In genomic region chr3:138801792-138802191, GRCh38 we compare ENCODE assay signal across 18 cellular contexts. TPM values are rescaled to one million over a fixed set of nuclear protein-coding genes. Genes with fewer than 3 reads are reported as not detected.
DNase-seq lines count a peak whose midpoint lies in the region; ATAC-seq, FAIRE-seq and TF ChIP-seq lines count a peak whose summit lies in the region.
"Had no signal": no experiment of that assay in that cellular context is flagged by ENCODE, and none has a peak within 500 bp of the region (broad histone marks: within the 10 kb centered on the region; RNA-seq: fewer than 3 reads in every experiment).

No MANE protein-coding gene starts in this region.

- POLR2A ChIA-PET in K562 (lab: Yijun Ruan, JAX) = interaction anchor here (0.6 kb wide), 1 partner anchor 21 kb away, joined by 3 read pairs; no protein-coding TSS in a partner anchor

- H3K4me2 ChIP-seq in K562 (ENCODE audit: insufficient read depth, low read length) = no peak overlapping the region

- H3K9me1 ChIP-seq in K562 (ENCODE audit: control insufficient read depth, insufficient read depth, low read length) = peaks cover 4% of the 10 kb centered on the region

- ATAC-seq in right cardiac atrium (no peak), Right ventricle myocardium inferior (no peak), T-helper 17 cell (no peak), K562 (no peak), gastrocnemius medialis (no peak)
- ATAC-seq: CD8-positive, alpha-beta T cell had no signal

- H3K36me3 Mint-ChIP-seq in T-helper 17 cell (ENCODE audit: low read depth) = no peaks in the 10 kb centered on the region

- TF ChIP-seq EP300 in K562 (IDR thresholded peaks at IDR 0.05; ENCODE audit: low read length) = no peak

- peak overlapping the region; percentile 54 for H3K27ac Mint-ChIP-seq in T-helper 17 cell
- H3K27ac Mint-ChIP-seq: CD8-positive, alpha-beta T cell; HFFc6 had no signal

- CTCF ChIA-PET in K562 (lab: Yijun Ruan, JAX; ENCODE audit: low intra/inter-chr PET ratio) = no interaction called here

- no peak overlapping the region for H3K9ac ChIP-seq in K562 (ENCODE audit: insufficient read depth in 1 of 2, low read depth in 2 of 2, low read length in 2 of 2)

- DNase-seq in right cardiac atrium (no peak), Right ventricle myocardium inferior (ENCODE audit: missing footprints) (no peak), T-helper 17 cell (no peak), K562 (ENCODE audit: extremely low read depth in 1 of 4, low spot score in 3 of 4) (no peak), gastrocnemius medialis (no peak), SKM-1 treated with dmso at 0.1 percent for 144 hours (lab: John Stamatoyannopoulos, UW; ENCODE audit: unreplicated experiment) (no peak)
- DNase-seq in effector CD8-positive, alpha-beta T cell (lab: John Stamatoyannopoulos, UW) = no peak
- DNase-seq: C1 segment of cervical spinal cord; Caco-2; CD8-positive, alpha-beta T cell; DMS153; DND-41; GOT3; HFFc6 had no signal

- FAIRE-seq in K562 (lab: Jason Lieb, UNC) = no peak
- FAIRE-seq: G401.6, GM12892, H54 had no signal

- TF ChIP-seq RAD21 in K562 (CRISPR knock-in tag; conservative IDR thresholded peaks at IDR 0.05 in 1 of 2, IDR thresholded peaks at IDR 0.05 in 1 of 2) = no peak

- H3K36me3 ChIP-seq in K562 (ENCODE audit: control insufficient read depth, insufficient read depth, low read length) (peaks cover 25% of the 10 kb centered on the region), gastrocnemius medialis (no peaks in the 10 kb centered on the region)
- H3K36me3 ChIP-seq: HAP-1 had no signal

- intact Hi-C loops in right cardiac atrium (cut with DNase I) = no loop called here
- intact Hi-C loops in Right ventricle myocardium inferior (cut with DNase I) = no loop called here
- intact Hi-C loops in K562 (cut with micrococcal nuclease) = no loop called here
- intact Hi-C loops in gastrocnemius medialis (cut with DNase I; ENCODE audit: low total_unique reads) = no loop called here

- H3K27me3 Mint-ChIP-seq in T-helper 17 cell = no peaks in the 10 kb centered on the region

- H4K20me1 ChIP-seq in K562 (replicated peaks; ENCODE audit: control insufficient read depth, insufficient read depth, low read length) = peaks cover 21% of the 10 kb centered on the region; the same call in 1 of the 2 replicates

- H3K4me1 ChIP-seq in right cardiac atrium (ENCODE audit: control insufficient read depth, insufficient read depth, low read length) (peaks cover 2% of the 10 kb centered on the region), K562 (replicated peaks in 1 of 2; ENCODE audit: control insufficient read depth in 2 of 2, insufficient read depth in 2 of 2, low read length in 2 of 2) (peaks cover 0 to 5% of the 10 kb centered on the region in 2 experiments; a peak in 2 of 5 replicates), gastrocnemius medialis (peaks cover 46% of the 10 kb centered on the region in 2 donors)
- H3K4me1 ChIP-seq: Caco-2 had no signal

- 96% methylated on average over 3 of the region's 3 CpGs for WGBS in right cardiac atrium
- 67% methylated on average over 2 of the region's 3 CpGs for WGBS in K562 (ENCODE audit: insufficient coverage, low coverage, missing lambda C conversion rate)

- no peaks in the 10 kb centered on the region for H3K9me3 ChIP-seq in right cardiac atrium (ENCODE audit: control insufficient read depth, low read length)
- H3K9me3 ChIP-seq in T-helper 17 cell (ENCODE audit: control insufficient read depth, low read length, poor library complexity, severe bottlenecking) = no peaks in the 10 kb centered on the region
- no peaks in the 10 kb centered on the region for H3K9me3 ChIP-seq in K562 (replicated peaks; ENCODE audit: control insufficient read depth, insufficient read depth, low read depth, low read length)
- H3K9me3 ChIP-seq in gastrocnemius medialis = no peaks in the 10 kb centered on the region
- H3K9me3 ChIP-seq: Caco-2, HAP-1 had no signal

- peak overlapping the region; percentile 19 for H3K27ac ChIP-seq in right cardiac atrium (ENCODE audit: low read length)
- H3K27ac ChIP-seq in K562 (ENCODE audit: extremely low read depth, low read depth, low read length) = no peak overlapping the region
- H3K27ac ChIP-seq in gastrocnemius medialis = peak overlapping the region; percentile 73 to 85 (median 78)

- BruUV-seq in K562 (replicated peaks; lab: Mats Ljungman, UMichigan) = no TSS peak

- TF ChIP-seq POLR2A in K562 (conservative IDR thresholded peaks at IDR 0.05) (no peak), gastrocnemius medialis (IDR thresholded peaks at IDR 0.05) (no peak)

- no peak overlapping the region for H2AFZ ChIP-seq in K562 (ENCODE audit: low read depth, low read length)

- in situ Hi-C loops in K562 (cut with MboI) (no loop called here), gastrocnemius medialis (cut with MboI; ENCODE audit: low sequenced_read_pairs in 4 of 4) (no loop called here)

- H3K79me2 ChIP-seq in K562 (ENCODE audit: control insufficient read depth, insufficient read depth, low read length) = peaks cover 99% of the 10 kb centered on the region

- H3K4me3 ChIP-seq in right cardiac atrium (ENCODE audit: low read length) (no peak overlapping the region), K562 (no peak overlapping the region), gastrocnemius medialis (no peak overlapping the region)
- H3K4me3 ChIP-seq: HAP-1 had no signal

- peaks cover 30% of the 10 kb centered on the region for H3K4me1 Mint-ChIP-seq in T-helper 17 cell

- H3K27me3 ChIP-seq in right cardiac atrium (ENCODE audit: control insufficient read depth, insufficient read depth) (no peaks in the 10 kb centered on the region), K562 (ENCODE audit: control insufficient read depth in 2 of 2, insufficient read depth in 2 of 2, low read length in 2 of 2) (no peaks in the 10 kb centered on the region), gastrocnemius medialis (no peaks in the 10 kb centered on the region)

- TF ChIP-seq CTCF in K562 (IDR thresholded peaks at IDR 0.05 in 2 of 3, conservative IDR thresholded peaks at IDR 0.05 in 1 of 3; ENCODE audit: insufficient read depth in 2 of 3, low read depth in 1 of 3, low read length in 3 of 3) (no peak), gastrocnemius medialis (IDR thresholded peaks at IDR 0.05 in 4 of 5, conservative IDR thresholded peaks at IDR 0.05 in 1 of 5) (no peak)

- peak overlapping the region; percentile 7 for H3K4me3 Mint-ChIP-seq in T-helper 17 cell
- H3K4me3 Mint-ChIP-seq: CD8-positive, alpha-beta T cell; HFFc6 had no signal

TF ChIP-seq in K562, 482 proteins besides CTCF, POLR2A, EP300 and RAD21:
- TF ChIP-seq ZNF121 (CRISPR knock-in tag; conservative IDR thresholded peaks at IDR 0.05) (peak; percentile 41; the same call in 1 of the 2 replicates), TCF15 (CRISPR knock-in tag; IDR thresholded peaks at IDR 0.05) (no peak)

RNA-seq across cellular contexts. Expression of gene PIK3CB, which starts 32.9 kb away (rescaled TPM):
- 10 to 100 TPM; 31.4 to 33.2 (median 32.5) TPM for total RNA-seq in right cardiac atrium
- polyA plus RNA-seq in right cardiac atrium = 12.6 TPM
- 30.9 TPM for total RNA-seq in Right ventricle myocardium inferior
- total RNA-seq in T-helper 17 cell = 10 to 100 TPM; 26.5 to 36.2 TPM
- 133 and 323 TPM in 2 replicates for total RNA-seq in K562 (2011; cell fraction: chromatin; rRNA removed; ENCODE audit: low replicate concordance)
- 60.7 and 75.4 TPM in 2 replicates for total RNA-seq in K562 (2011; cell fraction: nucleolus; rRNA removed)
- 109 and 149 TPM in 2 replicates for total RNA-seq in K562 (2011; cell fraction: nucleoplasm; rRNA removed)
- total RNA-seq in K562 (2014; rRNA removed) = 26.2 and 30.0 TPM in 2 replicates
- 28.3 and 35.0 TPM in 2 replicates for total RNA-seq in K562 (2014; rRNA removed; fragmentation: Illumina TruSeq; extraction: Trizol)
- 21.6 and 23.0 TPM in 2 replicates for total RNA-seq in K562 (2015; rRNA removed; fragmentation: Illumina TruSeq; extraction: Trizol)
- total RNA-seq in K562 (2021) = 53.8 and 62.6 TPM in 2 replicates
- polyA plus RNA-seq in K562 (2011; rRNA removed) = 41.4 and 45.4 TPM in 2 replicates
- 12.6 and 23.0 TPM in 2 replicates for polyA plus RNA-seq in K562 (2011; cell fraction: cytosol; rRNA removed)
- polyA plus RNA-seq in K562 (2011; cell fraction: nucleus; rRNA removed) = 28.6 and 42.3 TPM in 2 replicates
- polyA plus RNA-seq in K562 (2012) = 43.0 and 49.7 TPM in 2 replicates
- 58.8 and 59.8 TPM in 2 replicates for polyA plus RNA-seq in K562 (2014; fragmentation: Illumina TruSeq; extraction: Trizol)
- 10 to 100 TPM; 15.3 to 19.6 TPM for polyA plus RNA-seq in K562 (2014; fragmentation: Nextera tagmentation; extraction: Ambion mirVana)
- 36.9 and 40.4 TPM in 2 replicates for polyA plus RNA-seq in K562 (2014; rRNA removed)
- polyA minus RNA-seq in K562 (2011; rRNA and poly(A)+ RNA removed) = 53.4 and 83.7 TPM in 2 replicates
- polyA minus RNA-seq in K562 (2011; cell fraction: cytosol; rRNA and poly(A)+ RNA removed) = 41.5 and 44.1 TPM in 2 replicates
- 44.6 and 69.1 TPM in 2 replicates for polyA minus RNA-seq in K562 (2011; cell fraction: nucleus; rRNA and poly(A)+ RNA removed)
- 10 to 100 TPM; 24.9 to 94.7 (median 36.8) TPM for total RNA-seq in gastrocnemius medialis
